ENCODE assay signal across 19 cellular contexts in the genomic region with DNA sequence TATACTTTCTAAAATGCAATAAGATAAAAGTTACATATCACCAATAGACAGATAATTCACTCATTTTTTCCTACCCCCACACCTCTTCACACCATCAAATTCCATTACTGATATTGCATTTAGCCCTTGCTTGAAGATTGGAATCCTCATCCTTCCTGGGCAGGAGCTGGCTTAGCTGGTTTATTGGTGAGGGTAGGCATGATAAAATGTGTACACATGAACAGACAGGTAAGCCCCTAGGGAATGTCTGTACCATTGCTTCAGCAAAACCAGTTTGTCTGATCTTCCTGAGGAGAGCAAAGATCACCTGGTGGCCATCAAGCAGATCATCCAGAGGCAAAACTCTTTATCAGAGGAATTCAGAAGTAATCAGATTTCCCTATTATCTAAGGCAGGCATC. TPM values are rescaled to one million over a fixed set of nuclear protein-coding genes. Genes with fewer than 3 reads are reported as not detected.
DNase-seq lines count a peak whose midpoint lies in the region; ATAC-seq and TF ChIP-seq lines count a peak whose summit lies in the region.
"Had no signal": no experiment of that assay in that cellular context is flagged by ENCODE, and none has a peak within 500 bp of the region (broad histone marks: within the 10 kb centered on the region; RNA-seq: fewer than 3 reads in every experiment).

No MANE protein-coding gene starts in this region.

- H3K27ac ChIP-seq in epithelial cell of prostate, result no peak overlapping the region

- no peak overlapping the region for H3K27ac Mint-ChIP-seq in neural crest cell (ENCODE audit: unreplicated experiment)
- no peak overlapping the region for H3K27ac Mint-ChIP-seq in WTC11
- H3K27ac Mint-ChIP-seq: B cell; CD4-positive, alpha-beta T cell had no signal

- no peak overlapping the region for H3K4me3 Mint-ChIP-seq in neural crest cell
- H3K4me3 Mint-ChIP-seq in WTC11, result no peak overlapping the region
- H3K4me3 Mint-ChIP-seq: B cell; CD4-positive, alpha-beta T cell had no signal

- H3K4me3 ChIP-seq in foreskin fibroblast (ENCODE audit: low read depth in 1 of 2, low read length in 2 of 2), result no peak overlapping the region
- H3K4me3 ChIP-seq: GM12878 had no signal

- no peak for ATAC-seq in GM19463 (IDR thresholded peaks at IDR 0.05; ENCODE audit: unreplicated experiment)
- ATAC-seq in WTC11, result no peak
- ATAC-seq: GM12878 had no signal

- H3K36me3 Mint-ChIP-seq in neural crest cell (ENCODE audit: low read depth), result no peaks in the 10 kb centered on the region
- no peaks in the 10 kb centered on the region for H3K36me3 Mint-ChIP-seq in WTC11

- CTCF ChIA-PET in WTC11 (lab: Charles Lee), result interaction anchor here (1.0 to 1.1 kb wide), 2 partner anchors 28 to 67 kb away, joined by 3 read pairs; no protein-coding TSS in a partner anchor

- POLR2A ChIA-PET in WTC11 (lab: Charles Lee), result interaction anchor here (0.7 kb wide), 1 partner anchor 1443 kb away, joined by 3 read pairs; no protein-coding TSS in a partner anchor

- H3K9me3 Mint-ChIP-seq in neural crest cell (no peaks in the 10 kb centered on the region), WTC11 (peaks cover 4% of the 10 kb centered on the region)

- H3K4me1 Mint-ChIP-seq in neural crest cell (peaks cover 5% of the 10 kb centered on the region), WTC11 (peaks cover 6% of the 10 kb centered on the region)
- H3K4me1 Mint-ChIP-seq: B cell had no signal

- no peaks in the 10 kb centered on the region for H3K27me3 Mint-ChIP-seq in neural crest cell (ENCODE audit: low read depth)
- H3K27me3 Mint-ChIP-seq in WTC11 (ENCODE audit: low read depth), result peaks cover 43% of the 10 kb centered on the region
- H3K27me3 Mint-ChIP-seq: B cell had no signal

- peak; percentile 48 for DNase-seq in ELF-1 (ENCODE audit: low read depth, low spot score)
- peak; percentile 42 for DNase-seq in NCI-H69 (lab: John Stamatoyannopoulos, UW)
- DNase-seq in epithelial cell of prostate (ENCODE audit: low read depth, low spot score), result peak; percentile 51
- no peak for DNase-seq in neural crest cell (ENCODE audit: low read depth, low spot score)
- DNase-seq in WTC11 (ENCODE audit: low spot score), result no peak
- DNase-seq in foreskin fibroblast, result no peak
- DNase-seq: CD4-positive, alpha-beta T cell; DMS79 treated with DMSO at 0.1 percent for 48 hours; GDM1; GOT3; MM.1S; NCI-H1092 treated with DMSO at 0.1 percent for 48 hours; NCI-H2107; NCI-H345; NCI-H774; SW 1271 had no signal

- TF ChIP-seq CTCF in neural crest cell (conservative IDR thresholded peaks at IDR 0.05) (peak; percentile 37), WTC11 (IDR thresholded peaks at IDR 0.05) (no peak), foreskin fibroblast (IDR thresholded peaks at IDR 0.05; ENCODE audit: low read depth, low read length) (no peak)

TF ChIP-seq in WTC11, 78 proteins besides CTCF, POLR2A, EP300 and RAD21:
- TF ChIP-seq, protein P1, sequence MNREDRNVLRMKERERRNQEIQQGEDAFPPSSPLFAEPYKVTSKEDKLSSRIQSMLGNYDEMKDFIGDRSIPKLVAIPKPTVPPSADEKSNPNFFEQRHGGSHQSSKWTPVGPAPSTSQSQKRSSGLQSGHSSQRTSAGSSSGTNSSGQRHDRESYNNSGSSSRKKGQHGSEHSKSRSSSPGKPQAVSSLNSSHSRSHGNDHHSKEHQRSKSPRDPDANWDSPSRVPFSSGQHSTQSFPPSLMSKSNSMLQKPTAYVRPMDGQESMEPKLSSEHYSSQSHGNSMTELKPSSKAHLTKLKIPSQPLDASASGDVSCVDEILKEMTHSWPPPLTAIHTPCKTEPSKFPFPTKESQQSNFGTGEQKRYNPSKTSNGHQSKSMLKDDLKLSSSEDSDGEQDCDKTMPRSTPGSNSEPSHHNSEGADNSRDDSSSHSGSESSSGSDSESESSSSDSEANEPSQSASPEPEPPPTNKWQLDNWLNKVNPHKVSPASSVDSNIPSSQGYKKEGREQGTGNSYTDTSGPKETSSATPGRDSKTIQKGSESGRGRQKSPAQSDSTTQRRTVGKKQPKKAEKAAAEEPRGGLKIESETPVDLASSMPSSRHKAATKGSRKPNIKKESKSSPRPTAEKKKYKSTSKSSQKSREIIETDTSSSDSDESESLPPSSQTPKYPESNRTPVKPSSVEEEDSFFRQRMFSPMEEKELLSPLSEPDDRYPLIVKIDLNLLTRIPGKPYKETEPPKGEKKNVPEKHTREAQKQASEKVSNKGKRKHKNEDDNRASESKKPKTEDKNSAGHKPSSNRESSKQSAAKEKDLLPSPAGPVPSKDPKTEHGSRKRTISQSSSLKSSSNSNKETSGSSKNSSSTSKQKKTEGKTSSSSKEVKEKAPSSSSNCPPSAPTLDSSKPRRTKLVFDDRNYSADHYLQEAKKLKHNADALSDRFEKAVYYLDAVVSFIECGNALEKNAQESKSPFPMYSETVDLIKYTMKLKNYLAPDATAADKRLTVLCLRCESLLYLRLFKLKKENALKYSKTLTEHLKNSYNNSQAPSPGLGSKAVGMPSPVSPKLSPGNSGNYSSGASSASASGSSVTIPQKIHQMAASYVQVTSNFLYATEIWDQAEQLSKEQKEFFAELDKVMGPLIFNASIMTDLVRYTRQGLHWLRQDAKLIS (CRISPR knock-in tag; IDR thresholded peaks at IDR 0.05; ENCODE audit: borderline replicate concordance), result no peak
- TF ChIP-seq CBFB (CRISPR knock-in tag; IDR thresholded peaks at IDR 0.05; ENCODE audit: low read depth), result no peak
- TF ChIP-seq, protein P2, sequence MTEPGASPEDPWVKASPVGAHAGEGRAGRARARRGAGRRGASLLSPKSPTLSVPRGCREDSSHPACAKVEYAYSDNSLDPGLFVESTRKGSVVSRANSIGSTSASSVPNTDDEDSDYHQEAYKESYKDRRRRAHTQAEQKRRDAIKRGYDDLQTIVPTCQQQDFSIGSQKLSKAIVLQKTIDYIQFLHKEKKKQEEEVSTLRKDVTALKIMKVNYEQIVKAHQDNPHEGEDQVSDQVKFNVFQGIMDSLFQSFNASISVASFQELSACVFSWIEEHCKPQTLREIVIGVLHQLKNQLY (CRISPR knock-in tag; IDR thresholded peaks at IDR 0.05), result no peak
- TF ChIP-seq ZNF396 (CRISPR knock-in tag; IDR thresholded peaks at IDR 0.05; ENCODE audit: borderline replicate concordance), result no peak
- TF ChIP-seq CREB1 (CRISPR knock-in tag; IDR thresholded peaks at IDR 0.05), result no peak
- TF ChIP-seq SMAD4 (CRISPR knock-in tag; IDR thresholded peaks at IDR 0.05), result no peak
- TF ChIP-seq, protein P3, sequence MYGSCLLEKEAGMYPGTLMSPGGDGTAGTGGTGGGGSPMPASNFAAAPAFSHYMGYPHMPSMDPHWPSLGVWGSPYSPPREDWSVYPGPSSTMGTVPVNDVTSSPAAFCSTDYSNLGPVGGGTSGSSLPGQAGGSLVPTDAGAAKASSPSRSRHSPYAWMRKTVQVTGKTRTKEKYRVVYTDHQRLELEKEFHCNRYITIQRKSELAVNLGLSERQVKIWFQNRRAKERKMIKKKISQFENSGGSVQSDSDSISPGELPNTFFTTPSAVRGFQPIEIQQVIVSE (CRISPR knock-in tag; IDR thresholded peaks at IDR 0.05; ENCODE audit: borderline replicate concordance), result no peak
- TF ChIP-seq NR1H2 (CRISPR knock-in tag; IDR thresholded peaks at IDR 0.05), result no peak
- TF ChIP-seq NR2C2 (CRISPR knock-in tag; IDR thresholded peaks at IDR 0.05), result no peak
- no peak for TF ChIP-seq ESRRA (CRISPR knock-in tag; IDR thresholded peaks at IDR 0.05; ENCODE audit: borderline replicate concordance)
- TF ChIP-seq, protein P4, sequence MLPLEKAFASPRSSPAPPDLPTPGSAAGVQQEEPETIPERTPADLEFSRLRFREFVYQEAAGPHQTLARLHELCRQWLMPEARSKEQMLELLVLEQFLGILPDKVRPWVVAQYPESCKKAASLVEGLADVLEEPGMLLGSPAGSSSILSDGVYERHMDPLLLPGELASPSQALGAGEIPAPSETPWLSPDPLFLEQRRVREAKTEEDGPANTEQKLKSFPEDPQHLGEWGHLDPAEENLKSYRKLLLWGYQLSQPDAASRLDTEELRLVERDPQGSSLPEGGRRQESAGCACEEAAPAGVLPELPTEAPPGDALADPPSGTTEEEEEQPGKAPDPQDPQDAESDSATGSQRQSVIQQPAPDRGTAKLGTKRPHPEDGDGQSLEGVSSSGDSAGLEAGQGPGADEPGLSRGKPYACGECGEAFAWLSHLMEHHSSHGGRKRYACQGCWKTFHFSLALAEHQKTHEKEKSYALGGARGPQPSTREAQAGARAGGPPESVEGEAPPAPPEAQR (CRISPR knock-in tag; IDR thresholded peaks at IDR 0.05), result no peak
- no peak for TF ChIP-seq MXD4 (CRISPR knock-in tag; IDR thresholded peaks at IDR 0.05; ENCODE audit: borderline replicate concordance)

RNA-seq across cellular contexts. Expression of a gene that starts 6.8 kb away (rescaled TPM):
- total RNA-seq in neural crest cell, result 246 and 256 TPM in 2 replicates
- total RNA-seq in WTC11 (2021), result 5.9 to 7.2 TPM (median 7.0 TPM) in 3 replicates
- total RNA-seq: B cell; CD4-positive, alpha-beta T cell; GM12878 had no signal

RNA-seq across cellular contexts. Expression of a gene that starts 16.3 kb away (rescaled TPM):
- total RNA-seq in neural crest cell (3.3 and 3.6 TPM in 2 replicates), WTC11 (2021) (2.0 to 2.8 TPM (median 2.1 TPM) in 3 replicates)

Comparison
In these comparisons a context has a peak if more than half of its experiments do, and no peak if none do; other contexts are left out.
1. DNase-seq: peak in ELF-1 (single experiment), NCI-H69 (single experiment) and epithelial cell of prostate (single experiment); none in neural crest cell (single experiment), WTC11 (single experiment) and foreskin fibroblast (0 of 2).
2. RNA of a gene that starts 6.8 kb away (total RNA-seq): 246 to 256 TPM in neural crest cell; 5.9 to 7.2 TPM in WTC11; every median in the first group is over 10 times any median in the second.